ENCODE assay signal across 1 cellular context in the genomic region with DNA sequence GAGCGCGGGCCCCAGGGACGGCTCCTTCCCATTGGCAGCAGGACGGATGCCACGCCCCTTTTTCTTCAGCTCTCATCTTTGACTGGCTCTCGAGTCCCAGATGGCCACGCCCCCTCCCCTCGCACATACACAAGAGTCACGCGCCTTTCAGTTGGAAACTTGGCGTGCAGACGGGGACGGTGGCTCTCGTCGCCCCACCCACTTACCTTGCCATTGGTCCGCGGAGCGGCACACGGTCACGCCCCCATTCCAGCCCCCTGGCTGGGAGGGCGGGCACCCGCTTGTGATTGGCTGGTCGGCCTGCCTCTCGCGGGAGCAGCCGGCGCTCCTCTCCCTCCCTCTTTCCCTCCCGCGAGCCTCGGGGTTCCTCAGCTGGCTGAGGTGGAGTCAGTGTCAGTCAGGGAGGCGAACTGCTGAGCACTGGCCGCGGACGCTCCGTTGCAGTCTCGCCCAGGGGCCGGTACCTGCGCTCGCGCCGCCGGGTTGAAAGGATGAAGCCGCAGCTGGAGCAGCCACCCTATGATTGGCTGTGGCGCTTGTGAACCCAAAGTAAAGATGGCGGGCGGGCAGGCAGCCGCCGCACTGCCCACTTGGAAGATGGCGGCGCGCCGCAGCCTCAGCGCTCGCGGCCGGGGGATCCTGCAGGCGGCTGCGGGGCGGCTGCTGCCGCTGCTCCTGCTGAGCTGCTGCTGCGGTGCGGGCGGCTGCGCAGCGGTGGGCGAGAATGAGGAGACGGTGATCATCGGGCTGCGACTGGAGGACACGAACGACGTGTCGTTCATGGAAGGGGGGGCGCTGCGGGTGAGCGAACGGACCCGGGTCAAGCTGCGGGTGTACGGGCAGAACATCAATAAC.
A peak's percentile ranks its signal among the peaks of the same experiment; 100 is the strongest.
TF ChIP-seq lines count a peak whose summit lies in the region.

A gene (plus strand): TSS at position 333 of the 855 bp plus-strand sequence. CDS start 187 bp downstream, at position 520.

TF ChIP-seq in K562, 482 proteins besides CTCF, POLR2A, EP300 and RAD21 (continued from another document and continues in another):
- TF ChIP-seq, protein P1, sequence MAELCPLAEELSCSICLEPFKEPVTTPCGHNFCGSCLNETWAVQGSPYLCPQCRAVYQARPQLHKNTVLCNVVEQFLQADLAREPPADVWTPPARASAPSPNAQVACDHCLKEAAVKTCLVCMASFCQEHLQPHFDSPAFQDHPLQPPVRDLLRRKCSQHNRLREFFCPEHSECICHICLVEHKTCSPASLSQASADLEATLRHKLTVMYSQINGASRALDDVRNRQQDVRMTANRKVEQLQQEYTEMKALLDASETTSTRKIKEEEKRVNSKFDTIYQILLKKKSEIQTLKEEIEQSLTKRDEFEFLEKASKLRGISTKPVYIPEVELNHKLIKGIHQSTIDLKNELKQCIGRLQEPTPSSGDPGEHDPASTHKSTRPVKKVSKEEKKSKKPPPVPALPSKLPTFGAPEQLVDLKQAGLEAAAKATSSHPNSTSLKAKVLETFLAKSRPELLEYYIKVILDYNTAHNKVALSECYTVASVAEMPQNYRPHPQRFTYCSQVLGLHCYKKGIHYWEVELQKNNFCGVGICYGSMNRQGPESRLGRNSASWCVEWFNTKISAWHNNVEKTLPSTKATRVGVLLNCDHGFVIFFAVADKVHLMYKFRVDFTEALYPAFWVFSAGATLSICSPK (IDR thresholded peaks at IDR 0.05; ENCODE audit: borderline replicate concordance) = no peak
- no peak for TF ChIP-seq TAL1 (IDR thresholded peaks at IDR 0.05)
- TF ChIP-seq SIN3A (IDR thresholded peaks at IDR 0.05; ENCODE audit: borderline replicate concordance in 2 of 2, control insufficient read depth in 1 of 2, low read depth in 2 of 2, low read length in 2 of 2) = peak; percentile 16 to 17; a peak in 2 of 4 replicates
- no peak for TF ChIP-seq FOXJ3 (CRISPR knock-in tag; IDR thresholded peaks at IDR 0.05)
- no peak for TF ChIP-seq LEF1 (IDR thresholded peaks at IDR 0.05)
- TF ChIP-seq, protein P2, sequence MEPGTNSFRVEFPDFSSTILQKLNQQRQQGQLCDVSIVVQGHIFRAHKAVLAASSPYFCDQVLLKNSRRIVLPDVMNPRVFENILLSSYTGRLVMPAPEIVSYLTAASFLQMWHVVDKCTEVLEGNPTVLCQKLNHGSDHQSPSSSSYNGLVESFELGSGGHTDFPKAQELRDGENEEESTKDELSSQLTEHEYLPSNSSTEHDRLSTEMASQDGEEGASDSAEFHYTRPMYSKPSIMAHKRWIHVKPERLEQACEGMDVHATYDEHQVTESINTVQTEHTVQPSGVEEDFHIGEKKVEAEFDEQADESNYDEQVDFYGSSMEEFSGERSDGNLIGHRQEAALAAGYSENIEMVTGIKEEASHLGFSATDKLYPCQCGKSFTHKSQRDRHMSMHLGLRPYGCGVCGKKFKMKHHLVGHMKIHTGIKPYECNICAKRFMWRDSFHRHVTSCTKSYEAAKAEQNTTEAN (CRISPR knock-in tag; IDR thresholded peaks at IDR 0.05) = no peak
- TF ChIP-seq, protein P3, sequence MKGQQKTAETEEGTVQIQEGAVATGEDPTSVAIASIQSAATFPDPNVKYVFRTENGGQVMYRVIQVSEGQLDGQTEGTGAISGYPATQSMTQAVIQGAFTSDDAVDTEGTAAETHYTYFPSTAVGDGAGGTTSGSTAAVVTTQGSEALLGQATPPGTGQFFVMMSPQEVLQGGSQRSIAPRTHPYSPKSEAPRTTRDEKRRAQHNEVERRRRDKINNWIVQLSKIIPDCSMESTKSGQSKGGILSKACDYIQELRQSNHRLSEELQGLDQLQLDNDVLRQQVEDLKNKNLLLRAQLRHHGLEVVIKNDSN (CRISPR knock-in tag; IDR thresholded peaks at IDR 0.05) = peak; percentile 91
- TF ChIP-seq TEAD4 (IDR thresholded peaks at IDR 0.05; ENCODE audit: low read length) = 0 out of 2 replicates have a peak, but pooled peaks have one; percentile 17
- no peak for TF ChIP-seq TEAD4 (CRISPR knock-in tag; IDR thresholded peaks at IDR 0.05; ENCODE audit: borderline replicate concordance)
- TF ChIP-seq ZKSCAN8 (CRISPR knock-in tag; IDR thresholded peaks at IDR 0.05) = no peak
- TF ChIP-seq CCAR2 (IDR thresholded peaks at IDR 0.05; ENCODE audit: low read depth, low read length) = no peak
- TF ChIP-seq, protein P4, sequence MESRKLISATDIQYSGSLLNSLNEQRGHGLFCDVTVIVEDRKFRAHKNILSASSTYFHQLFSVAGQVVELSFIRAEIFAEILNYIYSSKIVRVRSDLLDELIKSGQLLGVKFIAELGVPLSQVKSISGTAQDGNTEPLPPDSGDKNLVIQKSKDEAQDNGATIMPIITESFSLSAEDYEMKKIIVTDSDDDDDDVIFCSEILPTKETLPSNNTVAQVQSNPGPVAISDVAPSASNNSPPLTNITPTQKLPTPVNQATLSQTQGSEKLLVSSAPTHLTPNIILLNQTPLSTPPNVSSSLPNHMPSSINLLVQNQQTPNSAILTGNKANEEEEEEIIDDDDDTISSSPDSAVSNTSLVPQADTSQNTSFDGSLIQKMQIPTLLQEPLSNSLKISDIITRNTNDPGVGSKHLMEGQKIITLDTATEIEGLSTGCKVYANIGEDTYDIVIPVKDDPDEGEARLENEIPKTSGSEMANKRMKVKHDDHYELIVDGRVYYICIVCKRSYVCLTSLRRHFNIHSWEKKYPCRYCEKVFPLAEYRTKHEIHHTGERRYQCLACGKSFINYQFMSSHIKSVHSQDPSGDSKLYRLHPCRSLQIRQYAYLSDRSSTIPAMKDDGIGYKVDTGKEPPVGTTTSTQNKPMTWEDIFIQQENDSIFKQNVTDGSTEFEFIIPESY (CRISPR knock-in tag; IDR thresholded peaks at IDR 0.05) = no peak
- no peak for TF ChIP-seq CBFB (CRISPR knock-in tag; IDR thresholded peaks at IDR 0.05)
- no peak for TF ChIP-seq SPI1 (IDR thresholded peaks at IDR 0.05; ENCODE audit: borderline replicate concordance, low read depth, low read length)
- no peak for TF ChIP-seq ARID2 (IDR thresholded peaks at IDR 0.05)
- no peak for TF ChIP-seq ZNF436 (CRISPR knock-in tag; IDR thresholded peaks at IDR 0.05)
- no peak for TF ChIP-seq LCOR (CRISPR knock-in tag; IDR thresholded peaks at IDR 0.05)
- TF ChIP-seq, protein P5, sequence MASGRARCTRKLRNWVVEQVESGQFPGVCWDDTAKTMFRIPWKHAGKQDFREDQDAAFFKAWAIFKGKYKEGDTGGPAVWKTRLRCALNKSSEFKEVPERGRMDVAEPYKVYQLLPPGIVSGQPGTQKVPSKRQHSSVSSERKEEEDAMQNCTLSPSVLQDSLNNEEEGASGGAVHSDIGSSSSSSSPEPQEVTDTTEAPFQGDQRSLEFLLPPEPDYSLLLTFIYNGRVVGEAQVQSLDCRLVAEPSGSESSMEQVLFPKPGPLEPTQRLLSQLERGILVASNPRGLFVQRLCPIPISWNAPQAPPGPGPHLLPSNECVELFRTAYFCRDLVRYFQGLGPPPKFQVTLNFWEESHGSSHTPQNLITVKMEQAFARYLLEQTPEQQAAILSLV (tag; IDR thresholded peaks at IDR 0.05) = no peak
- TF ChIP-seq CTBP1 (IDR thresholded peaks at IDR 0.05; ENCODE audit: borderline replicate concordance) = peak; percentile 57; the same call in 1 of the 2 replicates
- no peak for TF ChIP-seq SRSF7 (optimal IDR thresholded peaks at IDR 0.05; ENCODE audit: low read depth, low read length)
- TF ChIP-seq GATAD2A (IDR thresholded peaks at IDR 0.05) = no peak
- TF ChIP-seq XRCC5 (IDR thresholded peaks at IDR 0.05; ENCODE audit: low read depth, low read length) = 0 out of 2 replicates have a peak, but pooled peaks have one; percentile 11
- TF ChIP-seq CREM (IDR thresholded peaks at IDR 0.05; ENCODE audit: low read depth) = peak; percentile 67
- peak; percentile 31 for TF ChIP-seq FUS (optimal IDR thresholded peaks at IDR 0.05; ENCODE audit: low read depth, low read length)
- peak; percentile 67 for TF ChIP-seq NEUROD1 (IDR thresholded peaks at IDR 0.05; ENCODE audit: borderline replicate concordance, low read depth, low read length, partially characterized antibody)
- TF ChIP-seq BDP1 (IDR thresholded peaks at IDR 0.05; ENCODE audit: insufficient read depth, insufficient read length) = no peak
- no peak for TF ChIP-seq ZNF75A (CRISPR knock-in tag; IDR thresholded peaks at IDR 0.05)
- TF ChIP-seq GABPA (tag; conservative IDR thresholded peaks at IDR 0.05; ENCODE audit: low read depth) = peak; percentile 4; the same call in 1 of the 2 replicates
- no peak for TF ChIP-seq CBX2 (IDR thresholded peaks at IDR 0.05; ENCODE audit: insufficient read depth, low read length, poor library complexity, severe bottlenecking)
- 0 out of 2 replicates have a peak, but pooled peaks have one; percentile 15 for TF ChIP-seq NFIC (IDR thresholded peaks at IDR 0.05)
- no peak for TF ChIP-seq RBM22 (IDR thresholded peaks at IDR 0.05; ENCODE audit: low read depth, low read length, poor library complexity, severe bottlenecking)
- TF ChIP-seq ZNF589 (CRISPR knock-in tag; IDR thresholded peaks at IDR 0.05; ENCODE audit: low read depth) = no peak
- no peak for TF ChIP-seq FOSL1 (tag; conservative IDR thresholded peaks at IDR 0.05)
- peak; percentile 30 for TF ChIP-seq CREB1 (IDR thresholded peaks at IDR 0.05)
- no peak; the same call in 1 of the 2 replicates for TF ChIP-seq CREB1 (CRISPR knock-in tag; IDR thresholded peaks at IDR 0.05)
- TF ChIP-seq POLR3G (IDR thresholded peaks at IDR 0.05; ENCODE audit: extremely low read depth, insufficient read length, insufficient replicate concordance) = no peak
- TF ChIP-seq, protein P6, sequence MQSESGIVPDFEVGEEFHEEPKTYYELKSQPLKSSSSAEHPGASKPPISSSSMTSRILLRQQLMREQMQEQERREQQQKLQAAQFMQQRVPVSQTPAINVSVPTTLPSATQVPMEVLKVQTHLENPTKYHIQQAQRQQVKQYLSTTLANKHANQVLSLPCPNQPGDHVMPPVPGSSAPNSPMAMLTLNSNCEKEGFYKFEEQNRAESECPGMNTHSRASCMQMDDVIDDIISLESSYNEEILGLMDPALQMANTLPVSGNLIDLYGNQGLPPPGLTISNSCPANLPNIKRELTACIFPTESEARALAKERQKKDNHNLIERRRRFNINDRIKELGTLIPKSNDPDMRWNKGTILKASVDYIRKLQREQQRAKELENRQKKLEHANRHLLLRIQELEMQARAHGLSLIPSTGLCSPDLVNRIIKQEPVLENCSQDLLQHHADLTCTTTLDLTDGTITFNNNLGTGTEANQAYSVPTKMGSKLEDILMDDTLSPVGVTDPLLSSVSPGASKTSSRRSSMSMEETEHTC (IDR thresholded peaks at IDR 0.05) = peak; percentile 78
- TF ChIP-seq JUN (IDR thresholded peaks at IDR 0.05; ENCODE audit: borderline replicate concordance, low read depth, low read length) = no peak; the same call in 1 of the 2 replicates
- no peak for TF ChIP-seq JUN (CRISPR knock-in tag; IDR thresholded peaks at IDR 0.05; ENCODE audit: borderline replicate concordance)
- TF ChIP-seq CBX5 (IDR thresholded peaks at IDR 0.05; ENCODE audit: borderline replicate concordance, low read depth) = no peak
- TF ChIP-seq CHD2 (IDR thresholded peaks at IDR 0.05; ENCODE audit: low read depth, low read length) = peak; percentile 94
- TF ChIP-seq, protein P7, sequence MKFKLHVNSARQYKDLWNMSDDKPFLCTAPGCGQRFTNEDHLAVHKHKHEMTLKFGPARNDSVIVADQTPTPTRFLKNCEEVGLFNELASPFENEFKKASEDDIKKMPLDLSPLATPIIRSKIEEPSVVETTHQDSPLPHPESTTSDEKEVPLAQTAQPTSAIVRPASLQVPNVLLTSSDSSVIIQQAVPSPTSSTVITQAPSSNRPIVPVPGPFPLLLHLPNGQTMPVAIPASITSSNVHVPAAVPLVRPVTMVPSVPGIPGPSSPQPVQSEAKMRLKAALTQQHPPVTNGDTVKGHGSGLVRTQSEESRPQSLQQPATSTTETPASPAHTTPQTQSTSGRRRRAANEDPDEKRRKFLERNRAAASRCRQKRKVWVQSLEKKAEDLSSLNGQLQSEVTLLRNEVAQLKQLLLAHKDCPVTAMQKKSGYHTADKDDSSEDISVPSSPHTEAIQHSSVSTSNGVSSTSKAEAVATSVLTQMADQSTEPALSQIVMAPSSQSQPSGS (CRISPR knock-in tag; IDR thresholded peaks at IDR 0.05) = no peak
- no peak for TF ChIP-seq DDX20 (tag; IDR thresholded peaks at IDR 0.05; ENCODE audit: low read depth)
- TF ChIP-seq ZFP36 (IDR thresholded peaks at IDR 0.05; ENCODE audit: low read depth, low read length, partially characterized antibody) = no peak
- TF ChIP-seq XRCC4 (IDR thresholded peaks at IDR 0.05; ENCODE audit: extremely low read depth, insufficient read depth, insufficient read length) = no peak
- TF ChIP-seq, protein P8, sequence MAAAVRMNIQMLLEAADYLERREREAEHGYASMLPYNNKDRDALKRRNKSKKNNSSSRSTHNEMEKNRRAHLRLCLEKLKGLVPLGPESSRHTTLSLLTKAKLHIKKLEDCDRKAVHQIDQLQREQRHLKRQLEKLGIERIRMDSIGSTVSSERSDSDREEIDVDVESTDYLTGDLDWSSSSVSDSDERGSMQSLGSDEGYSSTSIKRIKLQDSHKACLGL (CRISPR knock-in tag; IDR thresholded peaks at IDR 0.05; ENCODE audit: borderline replicate concordance, poor library complexity, severe bottlenecking) = no peak
- no peak for TF ChIP-seq PHTF2 (CRISPR knock-in tag; IDR thresholded peaks at IDR 0.05)
- peak; percentile 6 for TF ChIP-seq HMGN3 (IDR thresholded peaks at IDR 0.05; ENCODE audit: borderline replicate concordance, extremely low read depth, insufficient read length, low read depth, low read length)
- TF ChIP-seq EHMT2 (IDR thresholded peaks at IDR 0.05) = no peak
- peak; percentile 98 for TF ChIP-seq SP1 (CRISPR knock-in tag; IDR thresholded peaks at IDR 0.05)
- TF ChIP-seq MAFK (IDR thresholded peaks at IDR 0.05; ENCODE audit: low read length) = no peak
- TF ChIP-seq, protein P9, sequence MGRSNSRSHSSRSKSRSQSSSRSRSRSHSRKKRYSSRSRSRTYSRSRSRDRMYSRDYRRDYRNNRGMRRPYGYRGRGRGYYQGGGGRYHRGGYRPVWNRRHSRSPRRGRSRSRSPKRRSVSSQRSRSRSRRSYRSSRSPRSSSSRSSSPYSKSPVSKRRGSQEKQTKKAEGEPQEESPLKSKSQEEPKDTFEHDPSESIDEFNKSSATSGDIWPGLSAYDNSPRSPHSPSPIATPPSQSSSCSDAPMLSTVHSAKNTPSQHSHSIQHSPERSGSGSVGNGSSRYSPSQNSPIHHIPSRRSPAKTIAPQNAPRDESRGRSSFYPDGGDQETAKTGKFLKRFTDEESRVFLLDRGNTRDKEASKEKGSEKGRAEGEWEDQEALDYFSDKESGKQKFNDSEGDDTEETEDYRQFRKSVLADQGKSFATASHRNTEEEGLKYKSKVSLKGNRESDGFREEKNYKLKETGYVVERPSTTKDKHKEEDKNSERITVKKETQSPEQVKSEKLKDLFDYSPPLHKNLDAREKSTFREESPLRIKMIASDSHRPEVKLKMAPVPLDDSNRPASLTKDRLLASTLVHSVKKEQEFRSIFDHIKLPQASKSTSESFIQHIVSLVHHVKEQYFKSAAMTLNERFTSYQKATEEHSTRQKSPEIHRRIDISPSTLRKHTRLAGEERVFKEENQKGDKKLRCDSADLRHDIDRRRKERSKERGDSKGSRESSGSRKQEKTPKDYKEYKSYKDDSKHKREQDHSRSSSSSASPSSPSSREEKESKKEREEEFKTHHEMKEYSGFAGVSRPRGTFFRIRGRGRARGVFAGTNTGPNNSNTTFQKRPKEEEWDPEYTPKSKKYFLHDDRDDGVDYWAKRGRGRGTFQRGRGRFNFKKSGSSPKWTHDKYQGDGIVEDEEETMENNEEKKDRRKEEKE (IDR thresholded peaks at IDR 0.05; ENCODE audit: borderline replicate concordance in 1 of 2, control insufficient read depth in 1 of 2, low read depth in 2 of 2, low read length in 1 of 2) = no peak
- TF ChIP-seq RBM34 (IDR thresholded peaks at IDR 0.05; ENCODE audit: borderline replicate concordance, insufficient read depth, low read length) = no peak
- peak; percentile 96 for TF ChIP-seq POLR2G (IDR thresholded peaks at IDR 0.05; ENCODE audit: low read depth, low read length)
- TF ChIP-seq ZNF24 (IDR thresholded peaks at IDR 0.05) = no peak
- no peak for TF ChIP-seq TSC22D4 (tag; IDR thresholded peaks at IDR 0.05)
